ENCODE assay signal across 24 cellular contexts in genomic region chr7:28488061-28488791, GRCh38.
DNase-seq lines count a peak whose midpoint lies in the region; ATAC-seq and TF ChIP-seq lines count a peak whose summit lies in the region.
"Had no signal": no experiment of that assay in that cellular context is flagged by ENCODE, and none has a peak within 500 bp of the region (broad histone marks: within the 10 kb centered on the region; RNA-seq: fewer than 3 reads in every experiment).

No MANE protein-coding gene starts in this region.

- DNase-seq in NCI-H2107 treated with DMSO at 0.1 percent for 48 hours (lab: John Stamatoyannopoulos, UW; ENCODE audit: unreplicated experiment) = peak; percentile 35
- DNase-seq in NCI-H2107 (lab: John Stamatoyannopoulos, UW) = no peak
- peak; percentile 3 for DNase-seq in KBM-7
- DNase-seq in chondrocyte (ENCODE audit: low spot score) = no peak
- DNase-seq in osteocyte (ENCODE audit: extremely low spot score, unreplicated experiment) = no peak
- no peak for DNase-seq in Kasumi-1 (lab: John Stamatoyannopoulos, UW)
- no peak for DNase-seq in COLO829 (ENCODE audit: low spot score)
- DNase-seq: activated CD4-positive, CD25-positive, alpha-beta regulatory T cell treated with anti-CD3 and anti-CD28 coated beads, Interleukin-2, amount 50 U/mL, for 72 hours; activated CD8-positive, alpha-beta T cell treated with anti-CD3 and anti-CD28 coated beads for 36 hours; activated gamma-delta T cell treated with Interleukin-2 at 50 U/mL for 16 hours; AML-193; COR-L47; EL; glutamatergic neuron; HCEC 1CT; left colon; natural killer cell; NCI-H1694 treated with DMSO at 0.1 percent for 48 hours; SIG-M5; stimulated activated CD8-positive, alpha-beta memory T cell treated with anti-CD3 and anti-CD28 coated beads, Interleukin-4, amount 100 ng/mL, for 48 hours; T-cell; transverse colon had no signal

- no peak for TF ChIP-seq CTCF in chondrocyte (IDR thresholded peaks at IDR 0.05)
- TF ChIP-seq CTCF in osteocyte (IDR thresholded peaks at IDR 0.05) = no peak

- H3K4me1 Mint-ChIP-seq in chondrocyte (ENCODE audit: low read depth) (peaks cover 29% of the 10 kb centered on the region), osteocyte (ENCODE audit: unreplicated experiment) (peaks cover 16% of the 10 kb centered on the region)
- H3K4me1 Mint-ChIP-seq: natural killer cell, T-cell had no signal

- H3K9me3 Mint-ChIP-seq in chondrocyte (ENCODE audit: low read depth) = no peaks in the 10 kb centered on the region
- H3K9me3 Mint-ChIP-seq in osteocyte (ENCODE audit: unreplicated experiment) = no peaks in the 10 kb centered on the region
- H3K9me3 Mint-ChIP-seq: activated CD8-positive, alpha-beta T cell treated with anti-CD3 and anti-CD28 coated beads for 36 hours; natural killer cell; T-cell had no signal

- no peak for ATAC-seq in GM18861 (IDR thresholded peaks at IDR 0.05; ENCODE audit: unreplicated experiment)
- ATAC-seq: activated CD8-positive, alpha-beta T cell treated with anti-CD3 and anti-CD28 coated beads for 36 hours; left colon; natural killer cell; sciatic nerve; T-cell had no signal

- no peak overlapping the region for H3K4me3 Mint-ChIP-seq in chondrocyte (ENCODE audit: unreplicated experiment)
- no peak overlapping the region for H3K4me3 Mint-ChIP-seq in osteocyte (ENCODE audit: unreplicated experiment)
- H3K4me3 Mint-ChIP-seq: activated CD8-positive, alpha-beta T cell treated with anti-CD3 and anti-CD28 coated beads for 36 hours; natural killer cell; T-cell had no signal

- in situ Hi-C loops in KBM-7 (cut with MboI; ENCODE audit: low pct_unique_long_range_greater_than_20kb, low sequenced_read_pairs) = no loop called here

- no peaks in the 10 kb centered on the region for H3K27me3 Mint-ChIP-seq in chondrocyte (ENCODE audit: low read depth)
- no peaks in the 10 kb centered on the region for H3K27me3 Mint-ChIP-seq in osteocyte (ENCODE audit: unreplicated experiment)

- peaks cover 3% of the 10 kb centered on the region for H3K36me3 Mint-ChIP-seq in chondrocyte (ENCODE audit: low read depth)
- H3K36me3 Mint-ChIP-seq in osteocyte (ENCODE audit: unreplicated experiment) = peaks cover 3% of the 10 kb centered on the region
- H3K36me3 Mint-ChIP-seq: natural killer cell, T-cell had no signal

- H3K27ac Mint-ChIP-seq in chondrocyte (ENCODE audit: unreplicated experiment) (peak overlapping the region; percentile 74), osteocyte (ENCODE audit: unreplicated experiment) (peak overlapping the region; percentile 62)
- H3K27ac Mint-ChIP-seq: activated CD8-positive, alpha-beta T cell treated with anti-CD3 and anti-CD28 coated beads for 36 hours; natural killer cell; T-cell had no signal

Comparison
In these comparisons a context has a peak if more than half of its experiments do, and no peak if none do; other contexts are left out.
1. DNase-seq: peak in NCI-H2107 treated with DMSO at 0.1 percent for 48 hours (single experiment) and KBM-7 (single experiment); none in NCI-H2107 (single experiment), chondrocyte (single experiment), osteocyte (single experiment), Kasumi-1 (0 of 2) and COLO829 (single experiment).